ENCODE assay signal across 9 cellular contexts in the genomic region with DNA sequence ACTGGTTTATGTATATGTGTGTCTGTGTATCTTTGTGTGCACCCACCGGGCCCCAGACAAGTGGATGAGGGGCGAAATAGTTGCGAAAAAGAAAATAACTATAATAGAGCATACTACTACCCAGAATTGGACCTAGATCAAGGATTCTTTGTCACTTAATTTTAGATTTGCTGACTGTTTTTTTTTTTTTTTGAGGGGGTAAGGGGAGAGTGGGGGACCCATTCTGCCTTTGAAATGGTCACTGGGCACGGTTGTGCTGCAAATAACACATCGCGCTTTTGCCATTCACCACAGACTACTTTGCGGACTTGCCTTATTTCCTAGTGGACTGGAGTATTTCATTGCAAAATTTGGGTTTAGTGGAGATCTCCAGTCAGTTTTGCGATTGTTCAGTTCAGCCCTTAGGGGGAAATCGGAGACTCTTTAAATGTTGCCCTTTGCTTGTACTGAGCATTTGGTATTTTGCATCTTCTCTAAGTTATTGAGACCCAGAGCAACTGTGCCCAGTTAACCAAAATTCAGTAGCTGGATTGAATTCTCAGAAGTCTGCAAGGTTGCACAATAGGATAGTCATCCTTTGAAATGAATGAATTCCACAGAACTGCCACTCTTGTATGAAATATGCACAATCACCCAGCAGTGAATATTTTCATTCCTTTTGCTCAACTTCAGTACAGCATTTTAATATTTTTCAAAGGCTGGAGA. TPM values are rescaled to one million over a fixed set of nuclear protein-coding genes. Genes with fewer than 3 reads are reported as not detected.
DNase-seq lines count a peak whose midpoint lies in the region; ATAC-seq, FAIRE-seq and TF ChIP-seq lines count a peak whose summit lies in the region.
"Had no signal": no experiment of that assay in that cellular context is flagged by ENCODE, and none has a peak within 500 bp of the region (broad histone marks: within the 10 kb centered on the region; RNA-seq: fewer than 3 reads in every experiment).

No MANE protein-coding gene starts in this region.

- H3K4me1 ChIP-seq in cardiac muscle cell (ENCODE audit: low read depth) (peaks cover 12% of the 10 kb centered on the region), astrocyte (ENCODE audit: insufficient read depth, low read length) (peaks cover 62% of the 10 kb centered on the region), liver (ENCODE audit: control insufficient read depth in 4 of 4, insufficient read depth in 4 of 4, low read length in 3 of 4) (peaks cover 3 to 19% (median 12%) of the 10 kb centered on the region in 4 donors), transverse colon (peaks cover 3 to 40% (median 19%) of the 10 kb centered on the region in 4 donors)

- no peak for TF ChIP-seq EP300 in transverse colon (IDR thresholded peaks at IDR 0.05; ENCODE audit: low read depth)

- H3K4me2 ChIP-seq in astrocyte (ENCODE audit: low read length) = peak overlapping the region; percentile 92

- in situ Hi-C loops in transverse colon (cut with MboI; ENCODE audit: low pct_ligation_motif_present in 1 of 4, low pct_unique_long_range_greater_than_20kb in 1 of 4, low sequenced_read_pairs in 3 of 4) = loop anchor here in 3 of 4 donors (10.0 to 25.0 kb wide), 5 partner anchors 205 to 882 kb away; no protein-coding TSS in a partner anchor

- H3K9ac ChIP-seq in astrocyte (ENCODE audit: low read length) = peak overlapping the region; percentile 93
- H3K9ac ChIP-seq in liver (ENCODE audit: low read depth in 1 of 2, low read length in 2 of 2) = peak overlapping the region in 1 of 2 donors; percentile 76

- peaks cover 71% of the 10 kb centered on the region for H3K79me2 ChIP-seq in astrocyte (ENCODE audit: insufficient read depth, low read length)

- H3K27ac ChIP-seq in cardiac muscle cell = no peak overlapping the region
- H3K27ac ChIP-seq in astrocyte (ENCODE audit: low read depth, low read length) = peak overlapping the region; percentile 84
- H3K27ac ChIP-seq in liver (ENCODE audit: low read depth in 1 of 2, low read length in 2 of 2) = peak overlapping the region; percentile 72 to 96
- peak overlapping the region; percentile 88 to 93 (median 90) for H3K27ac ChIP-seq in transverse colon

- no peaks in the 10 kb centered on the region for H3K9me3 Mint-ChIP-seq in astrocyte (ENCODE audit: unreplicated experiment)

- no peak for TF ChIP-seq RAD21 in liver (IDR thresholded peaks at IDR 0.05)

- DNase-seq in cardiac muscle cell (ENCODE audit: low read depth in 1 of 2, low spot score in 1 of 2) (peak in 1 of 2 donors; percentile 81), left cardiac atrium (no peak), astrocyte (ENCODE audit: low read depth) (peak; percentile 62), transverse colon (no peak), NCI-H82 (lab: John Stamatoyannopoulos, UW) (no peak), NCI-H146 treated with DMSO at 0.1 percent for 48 hours (lab: John Stamatoyannopoulos, UW; ENCODE audit: unreplicated experiment) (no peak), NCI-H2029 (lab: John Stamatoyannopoulos, UW) (no peak)

- peak overlapping the region; percentile 60 for H3K27ac Mint-ChIP-seq in astrocyte (ENCODE audit: unreplicated experiment)

- FAIRE-seq in astrocyte (lab: Jason Lieb, UNC) = peak; percentile 78
- FAIRE-seq: endometrium had no signal

- H3K36me3 ChIP-seq in cardiac muscle cell (peaks cover 6% of the 10 kb centered on the region), astrocyte (ENCODE audit: insufficient read depth, low read length) (peaks cover 12% of the 10 kb centered on the region), liver (ENCODE audit: control insufficient read depth in 4 of 4, insufficient read depth in 3 of 4, low read depth in 1 of 4, low read length in 3 of 4) (no peaks in the 10 kb centered on the region), transverse colon (no peaks in the 10 kb centered on the region)

- H3K27me3 Mint-ChIP-seq in astrocyte (ENCODE audit: low read depth, unreplicated experiment) = no peaks in the 10 kb centered on the region

- peak overlapping the region; percentile 99 for H3K4me3 Mint-ChIP-seq in astrocyte (ENCODE audit: unreplicated experiment)

- H3K27me3 ChIP-seq in cardiac muscle cell (no peaks in the 10 kb centered on the region), astrocyte (ENCODE audit: insufficient read depth, low read length) (no peaks in the 10 kb centered on the region), liver (ENCODE audit: control insufficient read depth in 4 of 4, insufficient read depth in 4 of 4, low read length in 3 of 4) (no peaks in the 10 kb centered on the region), transverse colon (peaks cover 39% of the 10 kb centered on the region)

- peaks cover 5% of the 10 kb centered on the region for H3K36me3 Mint-ChIP-seq in astrocyte (ENCODE audit: low read depth, unreplicated experiment)

- 61% methylated on average over 9 of the region's 9 CpGs for WGBS in liver
- 49 to 61% methylated on average over 9 of the region's 9 CpGs for WGBS in transverse colon (ENCODE audit: low coverage in 1 of 2), 2 donors

- H3K4me3 ChIP-seq in cardiac muscle cell (peak overlapping the region; percentile 94), astrocyte (ENCODE audit: insufficient read depth, low read depth, low read length) (peak overlapping the region; percentile 83), liver (ENCODE audit: low read depth in 1 of 3, low read length in 3 of 3) (peak overlapping the region; percentile 20 to 67 (median 50)), transverse colon (peak overlapping the region; percentile 43 to 76 (median 64))

- H2AFZ ChIP-seq in astrocyte (ENCODE audit: low read depth, low read length) = no peak overlapping the region

- H4K20me1 ChIP-seq in astrocyte (ENCODE audit: insufficient read depth, low read length) = peaks cover 25% of the 10 kb centered on the region

- TF ChIP-seq CTCF in cardiac muscle cell (IDR thresholded peaks at IDR 0.05; ENCODE audit: low read depth, low read length) (no peak), astrocyte (IDR thresholded peaks at IDR 0.05; ENCODE audit: insufficient read depth, low read depth, low read length) (no peak), liver (IDR thresholded peaks at IDR 0.05; ENCODE audit: low read depth, low read length, missing input control) (no peak), transverse colon (IDR thresholded peaks at IDR 0.05) (no peak)

- peaks cover 45% of the 10 kb centered on the region for H3K4me1 Mint-ChIP-seq in astrocyte (ENCODE audit: low read depth, unreplicated experiment)

- intact Hi-C loops in left cardiac atrium (cut with DNase I) (loop anchor here (2.0 to 10.0 kb wide), 7 partner anchors 175 to 887 kb away; no protein-coding TSS in a partner anchor), transverse colon (cut with DNase I; ENCODE audit: low total_unique reads) (loop anchor here (2.0 to 10.0 kb wide), 3 partner anchors 105 to 265 kb away; no protein-coding TSS in a partner anchor)

- ATAC-seq in left cardiac atrium = no peak

- no peak for TF ChIP-seq POLR2A in transverse colon (IDR thresholded peaks at IDR 0.05)

- no peaks in the 10 kb centered on the region for H3K9me3 ChIP-seq in cardiac muscle cell (ENCODE audit: low read depth)
- no peaks in the 10 kb centered on the region for H3K9me3 ChIP-seq in astrocyte (ENCODE audit: insufficient read depth, low read depth, low read length)
- no peaks in the 10 kb centered on the region for H3K9me3 ChIP-seq in liver (ENCODE audit: control insufficient read depth in 4 of 4, low read length in 3 of 4)
- H3K9me3 ChIP-seq in transverse colon = no peaks in the 10 kb centered on the region

TF ChIP-seq in liver, 16 proteins besides CTCF, POLR2A, EP300 and RAD21:
- no peak for TF ChIP-seq YY1 (IDR thresholded peaks at IDR 0.05)
- TF ChIP-seq TAF1 (conservative IDR thresholded peaks at IDR 0.05) = no peak
- TF ChIP-seq NR2F2 (IDR thresholded peaks at IDR 0.05) = no peak
- TF ChIP-seq RXRA (IDR thresholded peaks at IDR 0.05) = no peak
TF ChIP-seq in liver: peak in this region for 0.

RNA-seq across cellular contexts. Expression of a gene that starts 2.8 kb away (rescaled TPM):
- total RNA-seq in cardiac muscle cell (68.4 and 73.2 TPM in 2 replicates), left cardiac atrium (10 to 100 TPM; 32.5 to 43.6 TPM), astrocyte (22.6 and 28.6 TPM in 2 replicates), liver (10 to 100 TPM; 15.7 to 27.8 TPM), transverse colon (100 to 1,000 TPM in 1 of 4 donors, 10 to 100 TPM in 3; 14.2 to 109 (median 36.1) TPM)
- polyA plus RNA-seq in cardiac muscle cell (42.3 and 62.9 TPM in 2 replicates), liver (1 to 10 TPM; 6.7 to 9.0 TPM)
